1 cellular context compared by ENCODE assay signal in the genomic region with DNA sequence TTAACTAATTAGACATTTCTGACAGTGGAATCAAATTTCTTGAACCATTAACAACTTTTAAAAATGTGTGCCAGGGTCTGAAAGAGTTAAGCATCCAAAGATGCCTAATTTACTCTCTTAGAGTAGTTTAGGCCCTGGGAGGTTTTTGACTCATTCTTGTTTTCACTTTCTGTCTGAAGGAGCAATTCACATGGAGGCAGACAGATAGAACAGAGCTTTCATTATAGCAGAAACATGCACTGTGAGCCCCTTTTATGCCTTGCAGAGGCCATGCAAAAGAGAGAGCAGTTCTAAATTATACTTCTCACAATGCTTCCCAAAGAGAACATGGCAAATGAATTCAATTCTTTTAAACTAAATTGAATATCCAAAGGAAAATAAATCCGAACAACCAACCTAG.
TF ChIP-seq lines count a peak whose summit lies in the region.

No MANE protein-coding gene starts in this region.

TF ChIP-seq in GM12878, 131 proteins besides CTCF, POLR2A, EP300 and RAD21 (continued from another document):
- TF ChIP-seq, protein P1, sequence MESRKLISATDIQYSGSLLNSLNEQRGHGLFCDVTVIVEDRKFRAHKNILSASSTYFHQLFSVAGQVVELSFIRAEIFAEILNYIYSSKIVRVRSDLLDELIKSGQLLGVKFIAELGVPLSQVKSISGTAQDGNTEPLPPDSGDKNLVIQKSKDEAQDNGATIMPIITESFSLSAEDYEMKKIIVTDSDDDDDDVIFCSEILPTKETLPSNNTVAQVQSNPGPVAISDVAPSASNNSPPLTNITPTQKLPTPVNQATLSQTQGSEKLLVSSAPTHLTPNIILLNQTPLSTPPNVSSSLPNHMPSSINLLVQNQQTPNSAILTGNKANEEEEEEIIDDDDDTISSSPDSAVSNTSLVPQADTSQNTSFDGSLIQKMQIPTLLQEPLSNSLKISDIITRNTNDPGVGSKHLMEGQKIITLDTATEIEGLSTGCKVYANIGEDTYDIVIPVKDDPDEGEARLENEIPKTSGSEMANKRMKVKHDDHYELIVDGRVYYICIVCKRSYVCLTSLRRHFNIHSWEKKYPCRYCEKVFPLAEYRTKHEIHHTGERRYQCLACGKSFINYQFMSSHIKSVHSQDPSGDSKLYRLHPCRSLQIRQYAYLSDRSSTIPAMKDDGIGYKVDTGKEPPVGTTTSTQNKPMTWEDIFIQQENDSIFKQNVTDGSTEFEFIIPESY (IDR thresholded peaks at IDR 0.05), result no peak
- TF ChIP-seq SMAD5 (IDR thresholded peaks at IDR 0.05; ENCODE audit: low read depth), result no peak
- TF ChIP-seq, protein P2, sequence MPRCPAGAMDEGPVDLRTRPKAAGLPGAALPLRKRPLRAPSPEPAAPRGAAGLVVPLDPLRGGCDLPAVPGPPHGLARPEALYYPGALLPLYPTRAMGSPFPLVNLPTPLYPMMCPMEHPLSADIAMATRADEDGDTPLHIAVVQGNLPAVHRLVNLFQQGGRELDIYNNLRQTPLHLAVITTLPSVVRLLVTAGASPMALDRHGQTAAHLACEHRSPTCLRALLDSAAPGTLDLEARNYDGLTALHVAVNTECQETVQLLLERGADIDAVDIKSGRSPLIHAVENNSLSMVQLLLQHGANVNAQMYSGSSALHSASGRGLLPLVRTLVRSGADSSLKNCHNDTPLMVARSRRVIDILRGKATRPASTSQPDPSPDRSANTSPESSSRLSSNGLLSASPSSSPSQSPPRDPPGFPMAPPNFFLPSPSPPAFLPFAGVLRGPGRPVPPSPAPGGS (IDR thresholded peaks at IDR 0.05; ENCODE audit: borderline replicate concordance, insufficient read depth, low read depth, low read length, poor library complexity, severe bottlenecking), result no peak
- TF ChIP-seq, protein P3, sequence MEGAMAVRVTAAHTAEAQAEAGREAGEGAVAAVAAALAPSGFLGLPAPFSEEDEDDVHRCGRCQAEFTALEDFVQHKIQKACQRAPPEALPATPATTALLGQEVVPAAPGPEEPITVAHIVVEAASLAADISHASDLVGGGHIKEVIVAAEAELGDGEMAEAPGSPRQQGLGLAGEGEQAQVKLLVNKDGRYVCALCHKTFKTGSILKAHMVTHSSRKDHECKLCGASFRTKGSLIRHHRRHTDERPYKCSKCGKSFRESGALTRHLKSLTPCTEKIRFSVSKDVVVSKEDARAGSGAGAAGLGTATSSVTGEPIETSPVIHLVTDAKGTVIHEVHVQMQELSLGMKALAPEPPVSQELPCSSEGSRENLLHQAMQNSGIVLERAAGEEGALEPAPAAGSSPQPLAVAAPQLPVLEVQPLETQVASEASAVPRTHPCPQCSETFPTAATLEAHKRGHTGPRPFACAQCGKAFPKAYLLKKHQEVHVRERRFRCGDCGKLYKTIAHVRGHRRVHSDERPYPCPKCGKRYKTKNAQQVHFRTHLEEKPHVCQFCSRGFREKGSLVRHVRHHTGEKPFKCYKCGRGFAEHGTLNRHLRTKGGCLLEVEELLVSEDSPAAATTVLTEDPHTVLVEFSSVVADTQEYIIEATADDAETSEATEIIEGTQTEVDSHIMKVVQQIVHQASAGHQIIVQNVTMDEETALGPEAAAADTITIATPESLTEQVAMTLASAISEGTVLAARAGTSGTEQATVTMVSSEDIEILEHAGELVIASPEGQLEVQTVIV (IDR thresholded peaks at IDR 0.05; ENCODE audit: borderline replicate concordance, partially characterized antibody), result no peak
- no peak for TF ChIP-seq CREB1 (IDR thresholded peaks at IDR 0.05; ENCODE audit: low read depth)
- TF ChIP-seq CHD2 (IDR thresholded peaks at IDR 0.05; ENCODE audit: borderline replicate concordance, low read depth, low read length), result no peak
- no peak for TF ChIP-seq POLR2AphosphoS5 (IDR thresholded peaks at IDR 0.05; ENCODE audit: low read length)
- TF ChIP-seq DPF2 (IDR thresholded peaks at IDR 0.05), result no peak
- TF ChIP-seq JUND (IDR thresholded peaks at IDR 0.05; ENCODE audit: low read depth, low read length), result no peak
- no peak for TF ChIP-seq POU2F2 (IDR thresholded peaks at IDR 0.05; ENCODE audit: borderline replicate concordance, low read depth, low read length)
- TF ChIP-seq, protein P4, sequence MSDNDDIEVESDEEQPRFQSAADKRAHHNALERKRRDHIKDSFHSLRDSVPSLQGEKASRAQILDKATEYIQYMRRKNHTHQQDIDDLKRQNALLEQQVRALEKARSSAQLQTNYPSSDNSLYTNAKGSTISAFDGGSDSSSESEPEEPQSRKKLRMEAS (IDR thresholded peaks at IDR 0.05; ENCODE audit: low read depth, low read length), result no peak
